ENCODE assay signal across 8 cellular contexts in genomic region chr2:61469424-61470121, GRCh38. TPM values are rescaled to one million over a fixed set of nuclear protein-coding genes. Genes with fewer than 3 reads are reported as not detected.
DNase-seq lines count a peak whose midpoint lies in the region; ATAC-seq and TF ChIP-seq lines count a peak whose summit lies in the region.

No MANE protein-coding gene starts in this region.

- TF ChIP-seq CTCF in SU-DHL-6 (IDR thresholded peaks at IDR 0.05; ENCODE audit: insufficient read depth, low read length, poor library complexity, severe bottlenecking) (no peak), fibroblast of villous mesenchyme (IDR thresholded peaks at IDR 0.05; ENCODE audit: insufficient read depth, low read depth, low read length) (no peak), retinal pigment epithelial cell (conservative IDR thresholded peaks at IDR 0.05; ENCODE audit: low read depth, low read length) (no peak)

- peaks cover 58% of the 10 kb centered on the region for H3F3A ChIP-seq in SU-DHL-6 (ENCODE audit: insufficient read depth)

- no peak for ATAC-seq in HG03135 (IDR thresholded peaks at IDR 0.05; ENCODE audit: unreplicated experiment)

- peak overlapping the region; percentile 92 for H3K4me3 Mint-ChIP-seq in T-helper 1 cell treated with Interleukin-12 subunit alpha and Interleukin-12 subunit beta and Interleukin-4 antibody, amounts not matched to agents 30 μg/mL and 1 μg/mL, for 36 hours

- H3K4me1 Mint-ChIP-seq in T-helper 1 cell treated with Interleukin-12 subunit alpha and Interleukin-12 subunit beta and Interleukin-4 antibody, amounts not matched to agents 30 μg/mL and 1 μg/mL, for 36 hours (ENCODE audit: low read depth), result peaks cover 20% of the 10 kb centered on the region

- no peaks in the 10 kb centered on the region for H3K27me3 Mint-ChIP-seq in T-helper 1 cell treated with Interleukin-12 subunit alpha and Interleukin-12 subunit beta and Interleukin-4 antibody, amounts not matched to agents 30 μg/mL and 1 μg/mL, for 36 hours (ENCODE audit: low read depth)

- peak overlapping the region; percentile 77 for H3K9ac ChIP-seq in SU-DHL-6 (ENCODE audit: low read length)

- H2AFZ ChIP-seq in SU-DHL-6 (ENCODE audit: low read depth, low read length, severe bottlenecking), result no peak overlapping the region

- H3K36me3 Mint-ChIP-seq in T-helper 1 cell treated with Interleukin-12 subunit alpha and Interleukin-12 subunit beta and Interleukin-4 antibody, amounts not matched to agents 30 μg/mL and 1 μg/mL, for 36 hours (ENCODE audit: low read depth), result peaks cover 12% of the 10 kb centered on the region

- DNase-seq in T-helper 1 cell (no peak), fibroblast of villous mesenchyme (ENCODE audit: low read depth) (peak; percentile 39), retinal pigment epithelial cell (ENCODE audit: low read depth) (no peak), COLO668 (lab: John Stamatoyannopoulos, UW; ENCODE audit: unreplicated experiment) (no peak), activated gamma-delta T cell treated with Interleukin-2 at 50 U/mL for 16 hours (no peak)

- H3K4me2 ChIP-seq in SU-DHL-6 (ENCODE audit: low read depth, low read length, poor library complexity, severe bottlenecking), result peak overlapping the region; percentile 94

- no peaks in the 10 kb centered on the region for H4K20me1 ChIP-seq in SU-DHL-6 (ENCODE audit: low read depth, low read length)

- peaks cover 75% of the 10 kb centered on the region for H3K79me2 ChIP-seq in SU-DHL-6 (ENCODE audit: insufficient read depth, low read length)

- H3K27ac ChIP-seq in SU-DHL-6 (ENCODE audit: low read depth, low read length), result peak overlapping the region; percentile 86

- no peaks in the 10 kb centered on the region for H3K9me2 ChIP-seq in SU-DHL-6 (replicated peaks; ENCODE audit: insufficient read depth, low read length)

- H3K9me3 Mint-ChIP-seq in T-helper 1 cell treated with Interleukin-12 subunit alpha and Interleukin-12 subunit beta and Interleukin-4 antibody, amounts not matched to agents 30 μg/mL and 1 μg/mL, for 36 hours, result no peaks in the 10 kb centered on the region

- peaks cover 11% of the 10 kb centered on the region for H3K36me3 ChIP-seq in SU-DHL-6 (ENCODE audit: low read length)

- H3K9me3 ChIP-seq in SU-DHL-6 (ENCODE audit: insufficient read depth, low read length), result no peaks in the 10 kb centered on the region

- H3K4me3 ChIP-seq in SU-DHL-6 (ENCODE audit: insufficient read depth, low read length, poor library complexity, severe bottlenecking), result peak overlapping the region; percentile 83
- H3K4me3 ChIP-seq in fibroblast of villous mesenchyme (ENCODE audit: low read depth, low read length), result peak overlapping the region; percentile 71
- H3K4me3 ChIP-seq in retinal pigment epithelial cell (ENCODE audit: low read length), result peak overlapping the region; percentile 90

- peak overlapping the region; percentile 90 for H3K27ac Mint-ChIP-seq in T-helper 1 cell treated with Interleukin-12 subunit alpha and Interleukin-12 subunit beta and Interleukin-4 antibody, amounts not matched to agents 30 μg/mL and 1 μg/mL, for 36 hours

- no peaks in the 10 kb centered on the region for H3K27me3 ChIP-seq in SU-DHL-6 (ENCODE audit: low read length)

RNA-seq across cellular contexts. Expression of gene USP34, which starts 1.3 kb away (rescaled TPM):
- total RNA-seq in fibroblast of villous mesenchyme, result 121 and 154 TPM in 2 replicates
